In genomic region chr16:3174618-3175148, GRCh38 we compare ENCODE assay signal across 13 cellular contexts. TPM values are rescaled to one million over a fixed set of nuclear protein-coding genes. Genes with fewer than 3 reads are reported as not detected.
DNase-seq lines count a peak whose midpoint lies in the region; ATAC-seq, FAIRE-seq and TF ChIP-seq lines count a peak whose summit lies in the region.
"Had no signal": no experiment of that assay in that cellular context is flagged by ENCODE, and none has a peak within 500 bp of the region (broad histone marks: within the 10 kb centered on the region; RNA-seq: fewer than 3 reads in every experiment).

No MANE protein-coding gene starts in this region.

- H3K27ac ChIP-seq in RWPE2 (ENCODE audit: poor library complexity, severe bottlenecking), result no peak overlapping the region
- no peak overlapping the region for H3K27ac ChIP-seq in pancreas
- H3K27ac ChIP-seq: upper lobe of right lung had no signal

- no peaks in the 10 kb centered on the region for H3K9me3 Mint-ChIP-seq in activated T-cell treated with anti-CD3 and anti-CD28 coated beads, Interleukin-2, amount 50 U/mL, for 24 hours
- H3K9me3 Mint-ChIP-seq in stimulated activated effector memory CD8-positive, alpha-beta T cell treated with anti-CD3 and anti-CD28 coated beads, Interleukin-12 subunit alpha, Interleukin-12 subunit beta, amount 100 ng/mL, for 72 hours, result no peaks in the 10 kb centered on the region

- intact Hi-C loops in pancreas (cut with DNase I), result no loop called here

- H3K4me3 Mint-ChIP-seq in activated T-cell treated with anti-CD3 and anti-CD28 coated beads, Interleukin-2, amount 50 U/mL, for 24 hours, result peak overlapping the region; percentile 59
- peak overlapping the region; percentile 64 for H3K4me3 Mint-ChIP-seq in stimulated activated effector memory CD8-positive, alpha-beta T cell treated with anti-CD3 and anti-CD28 coated beads, Interleukin-12 subunit alpha, Interleukin-12 subunit beta, amount 100 ng/mL, for 72 hours

- peak overlapping the region; percentile 26 for H3K4me3 ChIP-seq in RWPE2 (ENCODE audit: severe bottlenecking)
- H3K4me3 ChIP-seq in epithelial cell of proximal tubule (ENCODE audit: low read depth, low read length), result peak overlapping the region; percentile 32
- H3K4me3 ChIP-seq in pancreas, result no peak overlapping the region
- H3K4me3 ChIP-seq: upper lobe of right lung had no signal

- H3K27me3 ChIP-seq in RWPE2 (ENCODE audit: insufficient read depth, poor library complexity, severe bottlenecking), result peaks cover 18% of the 10 kb centered on the region
- peaks cover 0 to 66% (median 10%) of the 10 kb centered on the region in 4 donors for H3K27me3 ChIP-seq in pancreas

- H3K36me3 Mint-ChIP-seq in activated T-cell treated with anti-CD3 and anti-CD28 coated beads, Interleukin-2, amount 50 U/mL, for 24 hours (ENCODE audit: low read depth), result no peaks in the 10 kb centered on the region
- H3K36me3 Mint-ChIP-seq in stimulated activated effector memory CD8-positive, alpha-beta T cell treated with anti-CD3 and anti-CD28 coated beads, Interleukin-12 subunit alpha, Interleukin-12 subunit beta, amount 100 ng/mL, for 72 hours, result peaks cover 23% of the 10 kb centered on the region

- ATAC-seq in RWPE2 (ENCODE audit: low read depth) (no peak), pancreas (no peak), GM21515 (IDR thresholded peaks at IDR 0.05; ENCODE audit: unreplicated experiment) (no peak)
- ATAC-seq in stimulated activated effector memory CD8-positive, alpha-beta T cell treated with anti-CD3 and anti-CD28 coated beads, Interleukin-12 subunit alpha, Interleukin-12 subunit beta, amount 100 ng/mL, for 72 hours, result no peak
- ATAC-seq: upper lobe of right lung had no signal

- no peaks in the 10 kb centered on the region for H3K9me3 ChIP-seq in RWPE2 (ENCODE audit: severe bottlenecking)
- no peaks in the 10 kb centered on the region for H3K9me3 ChIP-seq in pancreas
- H3K9me3 ChIP-seq: upper lobe of right lung had no signal

- H3K27me3 Mint-ChIP-seq in activated T-cell treated with anti-CD3 and anti-CD28 coated beads, Interleukin-2, amount 50 U/mL, for 24 hours, result peaks cover 79% of the 10 kb centered on the region

- TF ChIP-seq CTCF in RWPE2 (IDR thresholded peaks at IDR 0.05; ENCODE audit: poor library complexity, severe bottlenecking) (peak; percentile 41), epithelial cell of proximal tubule (conservative IDR thresholded peaks at IDR 0.05; ENCODE audit: low read depth, low read length) (no peak), pancreas (IDR thresholded peaks at IDR 0.05) (no peak)

- no peaks in the 10 kb centered on the region for H3K4me1 ChIP-seq in RWPE2 (ENCODE audit: insufficient read depth, poor library complexity, severe bottlenecking)
- H3K4me1 ChIP-seq in pancreas, result peaks cover 0 to 4% (median 3%) of the 10 kb centered on the region in 3 donors

- H3K4me1 Mint-ChIP-seq in activated T-cell treated with anti-CD3 and anti-CD28 coated beads, Interleukin-2, amount 50 U/mL, for 24 hours (ENCODE audit: low read depth), result peaks cover 42% of the 10 kb centered on the region
- H3K4me1 Mint-ChIP-seq in stimulated activated effector memory CD8-positive, alpha-beta T cell treated with anti-CD3 and anti-CD28 coated beads, Interleukin-12 subunit alpha, Interleukin-12 subunit beta, amount 100 ng/mL, for 72 hours, result peaks cover 32% of the 10 kb centered on the region

- DNase-seq in activated T-cell treated with anti-CD3 and anti-CD28 coated beads, Interleukin-2, amount 50 U/mL, for 24 hours, result no peak
- DNase-seq in activated T-cell treated with anti-CD3 and anti-CD28 coated beads, Interleukin-2, amount 50 U/mL, for 1 hour, result no peak
- peak; percentile 30 for DNase-seq in RWPE2 (ENCODE audit: low spot score)
- no peak for DNase-seq in epithelial cell of proximal tubule (ENCODE audit: low read depth)
- DNase-seq in stimulated activated effector memory CD8-positive, alpha-beta T cell treated with anti-CD3 and anti-CD28 coated beads, Interleukin-12 subunit alpha, Interleukin-12 subunit beta, amount 100 ng/mL, for 72 hours (ENCODE audit: low spot score in 2 of 2), result no peak
- DNase-seq in pancreas, result no peak
- no peak for DNase-seq in Ammon's horn (ENCODE audit: low spot score)
- DNase-seq: NCI-H1417 treated with DMSO at 0.1 percent for 48 hours, upper lobe of right lung had no signal

- H3K36me3 ChIP-seq in RWPE2 (ENCODE audit: low read depth), result no peaks in the 10 kb centered on the region
- no peaks in the 10 kb centered on the region for H3K36me3 ChIP-seq in pancreas
- H3K36me3 ChIP-seq: upper lobe of right lung had no signal

- H3K27ac Mint-ChIP-seq in activated T-cell treated with anti-CD3 and anti-CD28 coated beads, Interleukin-2, amount 50 U/mL, for 24 hours, result no peak overlapping the region
- H3K27ac Mint-ChIP-seq in stimulated activated effector memory CD8-positive, alpha-beta T cell treated with anti-CD3 and anti-CD28 coated beads, Interleukin-12 subunit alpha, Interleukin-12 subunit beta, amount 100 ng/mL, for 72 hours, result peak overlapping the region; percentile 70

- no peak for FAIRE-seq in pancreas (lab: Jason Lieb, UNC)
- FAIRE-seq: frontal cortex, TTC549 had no signal

- WGBS in pancreas, 2 donors, result 21% methylated on average over 27 to 28 of the region's 28 CpGs

RNA-seq across cellular contexts. Expression of gene OR1F1, which starts 13.3 kb away (rescaled TPM):
- 0.52 TPM in 1 of 2 replicates, not detected in the other for total RNA-seq in epithelial cell of proximal tubule
- total RNA-seq in pancreas, result not detected
- not detected for polyA plus RNA-seq in pancreas
- total RNA-seq: lower leg skin, upper lobe of right lung had no signal

RNA-seq across cellular contexts. Expression of gene ZNF213, which starts 39.9 kb away (rescaled TPM):
- 2.4 and 7.7 TPM in 2 replicates for total RNA-seq in epithelial cell of proximal tubule
- total RNA-seq in pancreas, result 1 to 10 TPM; 5.0 to 8.8 (median 6.7) TPM
- 1 to 10 TPM; 5.8 to 7.5 TPM for polyA plus RNA-seq in pancreas

Comparison
In these comparisons a context has a peak if more than half of its experiments do, and no peak if none do; other contexts are left out.
1. H3K4me3 ChIP-seq: peak in RWPE2 (single experiment) and epithelial cell of proximal tubule (single experiment); none in pancreas (0 of 4).